Comparison of ENCODE assay signal across 10 cellular contexts in genomic region chr10:16787361-16787791, GRCh38. TPM values are rescaled to one million over a fixed set of nuclear protein-coding genes. Genes with fewer than 3 reads are reported as not detected.
A peak's percentile ranks its signal among the peaks of the same experiment; 100 is the strongest.
DNase-seq lines count a peak whose midpoint lies in the region; ATAC-seq and TF ChIP-seq lines count a peak whose summit lies in the region.
"Had no signal": no experiment of that assay in that cellular context is flagged by ENCODE, and none has a peak within 500 bp of the region (broad histone marks: within the 10 kb centered on the region; RNA-seq: fewer than 3 reads in every experiment).

No MANE protein-coding gene starts in this region.

- H3K27ac ChIP-seq in tibial nerve (no peak overlapping the region), lower lobe of right lung (no peak overlapping the region)
- H3K27ac ChIP-seq: brain microvascular endothelial cell had no signal

- H3K36me3 ChIP-seq in tibial nerve (no peaks in the 10 kb centered on the region), lower lobe of right lung (no peaks in the 10 kb centered on the region)
- H3K36me3 ChIP-seq: brain microvascular endothelial cell had no signal

- no peak for TF ChIP-seq POLR2A in tibial nerve (IDR thresholded peaks at IDR 0.05)

- H3K27me3 ChIP-seq in tibial nerve (no peaks in the 10 kb centered on the region), lower lobe of right lung (ENCODE audit: low read depth) (no peaks in the 10 kb centered on the region)
- H3K27me3 ChIP-seq: brain microvascular endothelial cell had no signal

- no peak for TF ChIP-seq CTCF in tibial nerve (IDR thresholded peaks at IDR 0.05)
- no peak for TF ChIP-seq CTCF in lower lobe of right lung (IDR thresholded peaks at IDR 0.05)

- no peak overlapping the region for H3K4me3 ChIP-seq in tibial nerve
- H3K4me3 ChIP-seq in lower lobe of right lung = no peak overlapping the region

- TF ChIP-seq EP300 in tibial nerve (IDR thresholded peaks at IDR 0.05) = no peak

- H3K4me1 ChIP-seq in tibial nerve (no peaks in the 10 kb centered on the region), lower lobe of right lung (no peaks in the 10 kb centered on the region)

- H3K9me3 ChIP-seq in tibial nerve (no peaks in the 10 kb centered on the region), lower lobe of right lung (no peaks in the 10 kb centered on the region)

- WGBS in tibial nerve, 2 donors = 95 to 97% methylated on average over 12 of the region's 12 CpGs

- intact Hi-C loops in lower lobe of right lung (cut with DNase I) = no loop called here

- ATAC-seq in GM18498 (IDR thresholded peaks at IDR 0.05; ENCODE audit: unreplicated experiment) (peak; percentile 73), HG03108 (IDR thresholded peaks at IDR 0.05; ENCODE audit: unreplicated experiment) (peak; percentile 73), lower lobe of right lung (no peak)

- DNase-seq in activated CD8-positive, alpha-beta memory T cell treated with anti-CD3 and anti-CD28 coated beads, Interleukin-2, amount 50 U/mL, for 48 hours = peak; percentile 68
- DNase-seq in stimulated activated CD4-positive, alpha-beta T cell treated with anti-CD3 and anti-CD28 coated beads, Interleukin-12 subunit alpha, Interleukin-12 subunit beta, amount 100 ng/mL, for 4 hours = peak; percentile 42
- DNase-seq in tibial nerve (ENCODE audit: low spot score in 2 of 2) (no peak), NCI-H2196 treated with DMSO at 0.1 percent for 48 hours (lab: John Stamatoyannopoulos, UW; ENCODE audit: unreplicated experiment) (no peak), DMS114 treated with DMSO at 0.1 percent for 48 hours (lab: John Stamatoyannopoulos, UW; ENCODE audit: unreplicated experiment) (no peak), lower lobe of right lung (no peak)
- DNase-seq: brain microvascular endothelial cell, NCI-H345 had no signal

RNA-seq across cellular contexts. Expression of gene RSU1, which starts 29.8 kb away (rescaled TPM):
- total RNA-seq in tibial nerve (10 to 100 TPM; 25.1 to 61.6 (median 44.7) TPM), lower lobe of right lung (81.6 TPM)

Comparison
In these comparisons a context has a peak if more than half of its experiments do, and no peak if none do; other contexts are left out.
1. ATAC-seq: peak in GM18498 (single experiment) and HG03108 (single experiment); none in lower lobe of right lung (0 of 2).
2. DNase-seq: peak in activated CD8-positive, alpha-beta memory T cell treated with anti-CD3 and anti-CD28 coated beads, Interleukin-2, amount 50 U/mL, for 48 hours (single experiment) and stimulated activated CD4-positive, alpha-beta T cell treated with anti-CD3 and anti-CD28 coated beads, Interleukin-12 subunit alpha, Interleukin-12 subunit beta, amount 100 ng/mL, for 4 hours (single experiment); none in tibial nerve (0 of 2), NCI-H2196 treated with DMSO at 0.1 percent for 48 hours (single experiment), DMS114 treated with DMSO at 0.1 percent for 48 hours (single experiment) and lower lobe of right lung (single experiment).